In genomic region chr6:13260116-13260598, GRCh38 we compare ENCODE assay signal across 13 cellular contexts.
"Had no signal": no experiment of that assay in that cellular context is flagged by ENCODE, and none has a peak within 500 bp of the region (broad histone marks: within the 10 kb centered on the region; RNA-seq: fewer than 3 reads in every experiment).

No MANE protein-coding gene starts in this region.

- DNase-seq: activated CD4-positive, alpha-beta T cell treated with anti-CD3 and anti-CD28 coated beads for 4 hours; activated naive CD4-positive, alpha-beta T cell treated with anti-CD3 and anti-CD28 coated beads, Interleukin-2, amount 50 U/mL, for 16 hours; adrenal gland; caudate nucleus; colonic mucosa; effector CD4-positive, alpha-beta T cell; foreskin keratinocyte; heart left ventricle; mammary epithelial cell; stimulated activated CD4-positive, alpha-beta T cell treated with anti-CD3 and anti-CD28 coated beads, Interleukin-4, amount 100 ng/mL, for 1 hour; stomach had no signal

- H3K27me3 ChIP-seq: adrenal gland, colonic mucosa, heart left ventricle, stomach had no signal

- H3K4me1 ChIP-seq: adrenal gland, colonic mucosa, foreskin keratinocyte had no signal

- ATAC-seq: foreskin keratinocyte, heart left ventricle had no signal

- H3K27ac ChIP-seq: adrenal gland, colonic mucosa, foreskin keratinocyte, heart left ventricle, stomach, thoracic aorta had no signal

- H3K9me3 ChIP-seq: adrenal gland, colonic mucosa, thoracic aorta had no signal

- H3K27ac Mint-ChIP-seq: nephron had no signal

- H3K4me3 Mint-ChIP-seq: nephron had no signal

- H3K36me3 ChIP-seq: adrenal gland, colonic mucosa, stomach had no signal

- H3K4me3 ChIP-seq: adrenal gland, colonic mucosa, heart left ventricle, stomach, thoracic aorta had no signal
